17 cellular contexts compared by ENCODE assay signal in the genomic region with DNA sequence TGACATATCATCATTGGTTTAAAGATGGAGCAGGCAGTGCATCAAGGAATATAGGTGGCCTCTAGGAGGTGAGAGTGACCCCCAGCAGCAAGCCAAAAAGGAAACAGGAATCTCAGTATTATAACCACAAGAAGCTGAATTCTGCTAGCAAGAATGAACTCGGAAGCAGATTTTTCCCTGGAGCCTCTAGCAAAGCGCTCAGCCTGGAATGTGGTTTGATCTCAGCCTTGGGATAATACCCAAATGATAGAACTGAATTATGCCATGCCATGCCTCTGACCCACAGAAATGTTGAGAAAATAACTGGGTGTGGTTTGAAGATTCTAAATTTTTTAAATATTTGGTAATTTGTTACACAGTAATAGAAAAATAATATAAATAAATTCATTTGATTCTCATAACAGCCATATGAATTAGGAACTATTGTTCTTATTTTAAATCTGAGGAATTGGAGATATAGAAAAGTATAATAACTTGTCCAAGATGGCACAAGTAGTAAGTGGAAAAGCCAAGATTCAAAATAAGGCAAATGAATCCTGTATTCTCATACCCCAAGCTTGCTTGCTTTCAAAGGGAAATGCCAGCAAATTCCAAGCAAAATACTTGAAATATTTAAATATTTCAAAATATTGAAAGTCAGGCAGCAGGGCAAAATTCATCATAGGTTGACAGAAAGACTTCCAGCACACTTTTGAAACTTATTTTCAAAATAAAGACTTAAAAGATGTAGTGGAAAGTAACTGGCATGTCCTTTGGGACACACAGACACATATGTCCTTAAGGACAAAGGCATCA.
DNase-seq lines count a peak whose midpoint lies in the region; TF ChIP-seq lines count a peak whose summit lies in the region.
"Had no signal": no experiment of that assay in that cellular context is flagged by ENCODE, and none has a peak within 500 bp of the region (broad histone marks: within the 10 kb centered on the region; RNA-seq: fewer than 3 reads in every experiment).

No MANE protein-coding gene starts in this region.

- no peak for TF ChIP-seq EP300 in esophagus muscularis mucosa (IDR thresholded peaks at IDR 0.05)

- TF ChIP-seq CTCF in fibroblast of the aortic adventitia (IDR thresholded peaks at IDR 0.05; ENCODE audit: insufficient read depth, low read length) (no peak), osteocyte (IDR thresholded peaks at IDR 0.05) (no peak), esophagus muscularis mucosa (IDR thresholded peaks at IDR 0.05) (no peak)

- H3K4me3 Mint-ChIP-seq in osteocyte (ENCODE audit: unreplicated experiment) = no peak overlapping the region
- H3K4me3 Mint-ChIP-seq: CD8-positive, alpha-beta memory T cell had no signal

- H3K27ac ChIP-seq in esophagus muscularis mucosa (replicated peaks in 1 of 4) = no peak overlapping the region
- H3K27ac ChIP-seq: BLaER1 had no signal

- H3K4me3 ChIP-seq in fibroblast of the aortic adventitia (ENCODE audit: low read depth, low read length) (no peak overlapping the region), esophagus muscularis mucosa (no peak overlapping the region)
- H3K4me3 ChIP-seq: BLaER1, HAP-1 had no signal

- H3K27ac Mint-ChIP-seq in osteocyte (ENCODE audit: unreplicated experiment) = peak overlapping the region; percentile 14
- H3K27ac Mint-ChIP-seq: CD8-positive, alpha-beta memory T cell had no signal

- no peaks in the 10 kb centered on the region for H3K36me3 ChIP-seq in esophagus muscularis mucosa
- H3K36me3 ChIP-seq: BLaER1, HAP-1 had no signal

- DNase-seq in GM03348 (ENCODE audit: low spot score) (peak; percentile 23), amniotic epithelial cell (ENCODE audit: low read depth) (peak; percentile 78), fibroblast of the aortic adventitia (ENCODE audit: low read depth) (peak; percentile 26), osteocyte (ENCODE audit: extremely low spot score, unreplicated experiment) (no peak), ureter (ENCODE audit: low spot score) (no peak), esophagus muscularis mucosa (ENCODE audit: extremely low spot score) (no peak)
- no peak for DNase-seq in stimulated activated CD4-positive, alpha-beta T cell treated with anti-CD3 and anti-CD28 coated beads, Interleukin-15, amount 100 ng/mL, for 24 hours
- DNase-seq in activated CD4-positive, alpha-beta T cell treated with anti-CD3 and anti-CD28 coated beads, Interleukin-2, amount 50 U/mL, for 4 hours = no peak
- DNase-seq: ACHN; CD8-positive, alpha-beta memory T cell; NCI-H146; NCI-H2107; NCI-H345; NCI-H526 treated with DMSO at 0.1 percent for 48 hours; RPMI8226 had no signal

- 71% methylated on average over 2 of the region's 2 CpGs for WGBS in esophagus muscularis mucosa

- H3K36me3 Mint-ChIP-seq in osteocyte (ENCODE audit: unreplicated experiment) = no peaks in the 10 kb centered on the region
- H3K36me3 Mint-ChIP-seq: CD8-positive, alpha-beta memory T cell had no signal

- no peaks in the 10 kb centered on the region for H3K9me3 ChIP-seq in esophagus muscularis mucosa
- H3K9me3 ChIP-seq: BLaER1, HAP-1 had no signal

- no peaks in the 10 kb centered on the region for H3K27me3 Mint-ChIP-seq in osteocyte (ENCODE audit: unreplicated experiment)
- H3K27me3 Mint-ChIP-seq: CD8-positive, alpha-beta memory T cell had no signal

- H3K4me1 Mint-ChIP-seq in osteocyte (ENCODE audit: unreplicated experiment) = peaks cover 19% of the 10 kb centered on the region
- H3K4me1 Mint-ChIP-seq: CD8-positive, alpha-beta memory T cell had no signal

- H3K27me3 ChIP-seq in esophagus muscularis mucosa = no peaks in the 10 kb centered on the region
- H3K27me3 ChIP-seq: BLaER1 had no signal

- intact Hi-C loops in esophagus muscularis mucosa (cut with DNase I) = no loop called here

- no peak for TF ChIP-seq POLR2A in esophagus muscularis mucosa (IDR thresholded peaks at IDR 0.05; ENCODE audit: low read depth)

- no peaks in the 10 kb centered on the region for H3K4me1 ChIP-seq in esophagus muscularis mucosa
- H3K4me1 ChIP-seq: BLaER1, HAP-1 had no signal

- no peaks in the 10 kb centered on the region for H3K9me3 Mint-ChIP-seq in osteocyte (ENCODE audit: unreplicated experiment)

Comparison
In these comparisons a context has a peak if more than half of its experiments do, and no peak if none do; other contexts are left out.
1. DNase-seq: peak in GM03348 (single experiment), amniotic epithelial cell (single experiment) and fibroblast of the aortic adventitia (single experiment); none in osteocyte (single experiment), ureter (single experiment), stimulated activated CD4-positive, alpha-beta T cell treated with anti-CD3 and anti-CD28 coated beads, Interleukin-15, amount 100 ng/mL, for 24 hours (single experiment), activated CD4-positive, alpha-beta T cell treated with anti-CD3 and anti-CD28 coated beads, Interleukin-2, amount 50 U/mL, for 4 hours (0 of 2) and esophagus muscularis mucosa (single experiment).